Comparison of ENCODE assay signal across 9 cellular contexts in genomic region chr5:140073296-140073695, GRCh38. TPM values are rescaled to one million over a fixed set of nuclear protein-coding genes. Genes with fewer than 3 reads are reported as not detected.
DNase-seq lines count a peak whose midpoint lies in the region; ATAC-seq, FAIRE-seq and TF ChIP-seq lines count a peak whose summit lies in the region.
"Had no signal": no experiment of that assay in that cellular context is flagged by ENCODE, and none has a peak within 500 bp of the region (broad histone marks: within the 10 kb centered on the region; RNA-seq: fewer than 3 reads in every experiment).

No MANE protein-coding gene starts in this region.

- CTCF ChIA-PET in AG04450 (lab: Charles Lee): interaction anchor here (0.7 to 11.0 kb wide), 17 partner anchors 12 to 286 kb away, joined by 3 to 161 read pairs (median 5); no protein-coding TSS in a partner anchor

- POLR2A ChIA-PET in AG04450 (lab: Yijun Ruan, JAX): no interaction called here

- peaks cover 10% of the 10 kb centered on the region for H3K27me3 ChIP-seq in AG04450 (ENCODE audit: control insufficient read depth, insufficient read depth, low read length)

- H3K9me3 ChIP-seq in AG04450 (ENCODE audit: control insufficient read depth, insufficient read depth, low read length): no peaks in the 10 kb centered on the region

- no peak overlapping the region for H3K27ac ChIP-seq in AG04450 (ENCODE audit: low read depth, low read length)

- peak; percentile 49 for TF ChIP-seq CTCF in AG04450 (IDR thresholded peaks at IDR 0.05; ENCODE audit: low read depth, low read length)

- peak; percentile 35 for ATAC-seq in left lobe of liver
- no peak for ATAC-seq in HG02981 (IDR thresholded peaks at IDR 0.05; ENCODE audit: unreplicated experiment)
- ATAC-seq in HG03097 (IDR thresholded peaks at IDR 0.05; ENCODE audit: low FRiP score, unreplicated experiment): no peak

- peak; percentile 87 for FAIRE-seq in GM19239 (lab: Jason Lieb, UNC)

- DNase-seq in AG04450 (ENCODE audit: low read depth, low spot score) (no peak), GM19239 (ENCODE audit: insufficient read length, low spot score) (no peak), amniotic epithelial cell (ENCODE audit: low read depth) (peak; percentile 3), left lobe of liver (ENCODE audit: low spot score) (no peak), HuH-7.5 (ENCODE audit: low spot score) (no peak), NCI-H2081 treated with DMSO at 0.1 percent for 48 hours (lab: John Stamatoyannopoulos, UW) (no peak)
- DNase-seq: activated CD4-positive, alpha-beta T cell treated with anti-CD3 and anti-CD28 coated beads, Interleukin-2, amount 50 U/mL, for 48 hours had no signal

- H3K4me3 ChIP-seq in AG04450 (ENCODE audit: low read depth, low read length): no peak overlapping the region

RNA-seq across cellular contexts. Expression of gene NRG2, which starts 30.2 kb away (rescaled TPM):
- polyA plus RNA-seq in AG04450 (2011; rRNA removed): 0.02 and 0.12 TPM in 2 replicates
- not detected in 2 replicates for polyA minus RNA-seq in AG04450 (2011; rRNA and poly(A)+ RNA removed)
- 0.81 TPM for total RNA-seq in left lobe of liver

RNA-seq across cellular contexts. Expression of gene PURA, which starts 40.6 kb away (rescaled TPM):
- 3.5 and 4.5 TPM in 2 replicates for polyA plus RNA-seq in AG04450 (2011; rRNA removed)
- polyA minus RNA-seq in AG04450 (2011; rRNA and poly(A)+ RNA removed): 5.4 and 9.6 TPM in 2 replicates
- 12.7 TPM for total RNA-seq in left lobe of liver

RNA-seq across cellular contexts. Expression of gene IGIP, which starts 52.4 kb away (rescaled TPM):
- 1.6 and 2.2 TPM in 2 replicates for polyA plus RNA-seq in AG04450 (2011; rRNA removed)
- polyA minus RNA-seq in AG04450 (2011; rRNA and poly(A)+ RNA removed): 3.6 and 7.3 TPM in 2 replicates
- 7.0 TPM for total RNA-seq in left lobe of liver
